25 cellular contexts compared by ENCODE assay signal in the genomic region with DNA sequence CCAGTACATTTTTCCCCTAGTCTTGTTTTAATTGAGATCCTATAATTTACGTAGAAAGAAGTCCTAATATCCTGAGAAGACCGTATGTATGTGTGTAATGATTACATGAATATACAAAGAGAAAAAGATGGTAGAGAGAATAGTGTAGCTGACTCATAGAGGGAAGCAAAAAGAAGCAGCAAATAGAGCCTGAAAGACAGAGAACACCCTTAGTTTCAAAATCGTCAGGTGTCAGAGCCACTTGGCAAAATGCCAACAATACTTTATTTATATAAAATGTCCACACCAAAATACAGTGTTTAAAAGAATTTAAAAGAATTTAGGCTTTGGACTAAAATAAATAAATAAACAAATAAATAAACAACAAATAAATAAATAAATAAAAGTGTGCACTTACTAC.
"Had no signal": no experiment of that assay in that cellular context is flagged by ENCODE, and none has a peak within 500 bp of the region (broad histone marks: within the 10 kb centered on the region; RNA-seq: fewer than 3 reads in every experiment).

No MANE protein-coding gene starts in this region.

- H3K36me3 ChIP-seq: SJCRH30 had no signal

- H3K27ac ChIP-seq: RWPE1, SJCRH30 had no signal

- H3K4me3 ChIP-seq: SJCRH30 had no signal

- DNase-seq: activated B cell treated with CpG ODN at 0.5 μM for 24 hours; activated CD4-positive, alpha-beta T cell treated with anti-CD3 and anti-CD28 coated beads for 1 hour; activated CD4-positive, alpha-beta T cell treated with anti-CD3 and anti-CD28 coated beads, Interleukin-2, amount 10 ng/mL, durations not matched to agents 24 days and 14 days; activated CD4-positive, alpha-beta T cell treated with anti-CD3 and anti-CD28 coated beads, Interleukin-2, amount 50 U/mL, for 48 hours; activated CD8-positive, alpha-beta memory T cell treated with anti-CD3 and anti-CD28 coated beads, Interleukin-2, amount 10 ng/mL, durations not matched to agents 7 days and 5 days; activated effector memory CD4-positive, alpha-beta T cell treated with Interleukin-2 at 50 U/mL for 16 hours; activated naive CD4-positive, alpha-beta T cell; activated naive CD8-positive, alpha-beta T cell treated with anti-CD3 and anti-CD28 coated beads, Interleukin-2, amount 50 U/mL, for 24 hours; activated T-cell treated with anti-CD3 and anti-CD28 coated beads, Interleukin-2, amount 50 U/mL, for 24 hours; amygdala; cerebellar nuclear complex; Karpas-422; NCI-H1105 treated with DMSO at 0.1 percent for 48 hours; NCI-H1436 treated with DMSO at 0.1 percent for 48 hours; NCI-H187; NCI-H2107; NCI-H2171 treated with DMSO at 0.1 percent for 48 hours; NCI-H226; NCI-H526 treated with DMSO at 0.1 percent for 48 hours; OCI-M1; Right ventricle myocardium superior; SJCRH30; SK-N-SH had no signal

- H3K9ac ChIP-seq: SK-N-SH had no signal

- H3K9me3 ChIP-seq: SJCRH30 had no signal

- H3K4me2 ChIP-seq: SK-N-SH had no signal

- H3K4me1 ChIP-seq: SJCRH30 had no signal

- ATAC-seq: activated CD8-positive, alpha-beta memory T cell treated with anti-CD3 and anti-CD28 coated beads, Interleukin-2, amount 10 ng/mL, durations not matched to agents 7 days and 5 days; activated naive CD8-positive, alpha-beta T cell treated with anti-CD3 and anti-CD28 coated beads, Interleukin-2, amount 50 U/mL, for 24 hours; Panc1 had no signal

- H3K27me3 ChIP-seq: SJCRH30 had no signal

- H3K9me2 ChIP-seq: SK-N-SH had no signal
